ENCODE assay signal across 11 cellular contexts in the genomic region with DNA sequence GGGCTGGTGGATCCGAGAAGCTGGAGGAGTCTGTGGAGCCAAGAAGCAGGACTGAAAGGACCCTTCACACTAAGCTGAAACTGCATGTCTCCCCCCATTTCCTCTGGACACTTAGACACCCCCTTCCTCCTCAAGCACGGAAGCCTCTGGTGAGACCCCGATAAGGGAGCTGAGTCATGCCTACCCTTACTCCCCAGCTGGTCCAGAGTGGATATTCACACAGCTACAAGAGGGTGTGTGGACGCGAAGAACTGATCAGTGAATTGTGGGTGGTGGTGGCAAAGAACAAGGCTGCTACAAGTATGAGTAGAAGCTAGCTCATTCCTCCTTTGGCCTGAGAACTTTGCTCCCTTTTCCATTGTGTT. TPM values are rescaled to one million over a fixed set of nuclear protein-coding genes. Genes with fewer than 3 reads are reported as not detected.
DNase-seq lines count a peak whose midpoint lies in the region; FAIRE-seq and TF ChIP-seq lines count a peak whose summit lies in the region.
"Had no signal": no experiment of that assay in that cellular context is flagged by ENCODE, and none has a peak within 500 bp of the region (broad histone marks: within the 10 kb centered on the region; RNA-seq: fewer than 3 reads in every experiment).

No MANE protein-coding gene starts in this region.

- H3K4me3 Mint-ChIP-seq in H9: no peak overlapping the region

- TF ChIP-seq POLR2A in testis (IDR thresholded peaks at IDR 0.05): no peak
- no peak for TF ChIP-seq POLR2A in H54 (IDR thresholded peaks at IDR 0.05; ENCODE audit: low read depth, low read length)

- H2BK15ac ChIP-seq in H9 (ENCODE audit: low read depth, low read length): no peak overlapping the region

- DNase-seq in H9 (no peak), ascending aorta (ENCODE audit: low spot score in 2 of 2) (no peak), kidney glomerular epithelial cell (lab: John Stamatoyannopoulos, UW) (peak; percentile 55), testis (no peak), H54 (ENCODE audit: insufficient read length, low spot score) (no peak), DMS153 treated with DMSO at 0.1 percent for 48 hours (lab: John Stamatoyannopoulos, UW; ENCODE audit: unreplicated experiment) (no peak), A172 (ENCODE audit: low spot score) (no peak)
- no peak for DNase-seq in activated CD8-positive, alpha-beta memory T cell treated with anti-CD3 and anti-CD28 coated beads for 24 hours
- DNase-seq: NCI-H1436 treated with DMSO at 0.1 percent for 48 hours, T1000 had no signal

- no peaks in the 10 kb centered on the region for H3K27me3 ChIP-seq in H9 (ENCODE audit: insufficient read depth, low read length)
- H3K27me3 ChIP-seq in ascending aorta: no peaks in the 10 kb centered on the region
- H3K27me3 ChIP-seq in testis: no peaks in the 10 kb centered on the region

- H3K18ac ChIP-seq in H9 (ENCODE audit: insufficient read length, low read depth, low read length): peak overlapping the region; percentile 73

- TF ChIP-seq CTCF in H9 (conservative IDR thresholded peaks at IDR 0.05) (no peak), ascending aorta (IDR thresholded peaks at IDR 0.05) (no peak), testis (IDR thresholded peaks at IDR 0.05) (no peak)

- no CpG with 5 or more reads among the region's 5 CpGs for WGBS in H9 (ENCODE audit: extremely low coverage, insufficient read length, low lambda C conversion rate)
- 22 to 28% methylated on average over 4 to 5 of the region's 5 CpGs for WGBS in testis, 2 donors

- H3T11ph ChIP-seq in H9 (ENCODE audit: low read length): peak overlapping the region; percentile 92

- H3K36me3 ChIP-seq in ascending aorta (peaks cover 30 to 38% of the 10 kb centered on the region in 2 donors), testis (ENCODE audit: low read depth, missing control alignments) (no peaks in the 10 kb centered on the region)

- no peaks in the 10 kb centered on the region for H3K27me3 Mint-ChIP-seq in H9 (ENCODE audit: low read depth)

- H2AFZ ChIP-seq in H9 (ENCODE audit: low read length): no peak overlapping the region

- H2AK5ac ChIP-seq in H9 (ENCODE audit: insufficient read length, low read length): peak overlapping the region; percentile 19

- peaks cover 13 to 31% (median 26%) of the 10 kb centered on the region in 3 experiments; a peak in 6 of 7 replicates for H3K36me3 Mint-ChIP-seq in H9 (ENCODE audit: insufficient read depth in 1 of 3, low read depth in 3 of 3)

- H4K91ac ChIP-seq in H9 (ENCODE audit: insufficient read length, low read depth, low read length): peak overlapping the region; percentile 31

- peak overlapping the region; percentile 74 to 81 for H3K4me3 ChIP-seq in ascending aorta
- H3K4me3 ChIP-seq in testis: no peak overlapping the region

- H4K5ac ChIP-seq in H9 (ENCODE audit: insufficient read length, low read depth, low read length): peak overlapping the region; percentile 76

- peak overlapping the region; percentile 92 for H3K4ac ChIP-seq in H9 (ENCODE audit: low read depth, low read length)

- no peaks in the 10 kb centered on the region for H4K20me1 ChIP-seq in H9 (ENCODE audit: control insufficient read depth, insufficient read depth, insufficient read length)

- peak overlapping the region; percentile 95 for H2BK20ac ChIP-seq in H9 (ENCODE audit: low read depth, low read length, poor library complexity, severe bottlenecking)

- H3K9me3 ChIP-seq in H9 (ENCODE audit: control insufficient read depth, low read depth, low read length) (no peaks in the 10 kb centered on the region), ascending aorta (no peaks in the 10 kb centered on the region), testis (no peaks in the 10 kb centered on the region)

- peak overlapping the region; percentile 9 for H3K23ac ChIP-seq in H9 (ENCODE audit: insufficient read length, low read depth, low read length)

- peak overlapping the region; percentile 84 for H4K8ac ChIP-seq in H9 (replicated peaks; ENCODE audit: insufficient read length, low read depth, low read length)

- peak overlapping the region; percentile 74 for H3K14ac ChIP-seq in H9 (ENCODE audit: insufficient read depth, low read length)

- peak overlapping the region; percentile 83 for H2BK120ac ChIP-seq in H9 (ENCODE audit: low read depth, low read length, poor library complexity, severe bottlenecking)

- H3K79me2 ChIP-seq in H9 (ENCODE audit: insufficient read depth, low read length): peaks cover 6% of the 10 kb centered on the region

- H3K9ac ChIP-seq in H9 (ENCODE audit: extremely low read depth, insufficient read length, low read length): peak overlapping the region; percentile 25

- peak overlapping the region; percentile 74 for H3K4me2 ChIP-seq in H9 (ENCODE audit: insufficient read depth, insufficient read length, low read length)

- peak overlapping the region; percentile 82 for H2BK5ac ChIP-seq in H9 (ENCODE audit: insufficient read length, low read length)

- peak overlapping the region; percentile 79 for H3K27ac ChIP-seq in H9 (ENCODE audit: insufficient read length, low read depth, low read length)
- peak overlapping the region; percentile 98 to 99 for H3K27ac ChIP-seq in ascending aorta
- H3K27ac ChIP-seq in testis: peak overlapping the region; percentile 22 to 69

- no peak overlapping the region; a peak in 1 of 7 replicates for H3K27ac Mint-ChIP-seq in H9

- no peak for FAIRE-seq in H54 (lab: Jason Lieb, UNC)
- FAIRE-seq: islet of Langerhans had no signal

- no peaks in the 10 kb centered on the region for H3K9me3 Mint-ChIP-seq in H9

- H3K56ac ChIP-seq in H9 (ENCODE audit: insufficient read length, low read depth, low read length): no peak overlapping the region

- H2BK12ac ChIP-seq in H9 (ENCODE audit: insufficient read length, low read depth, low read length): peak overlapping the region; percentile 84

- peaks cover 25% of the 10 kb centered on the region; the same call in 1 of the 2 replicates for H3K4me1 ChIP-seq in H9 (ENCODE audit: insufficient read depth, low read length)
- peaks cover 11 to 20% of the 10 kb centered on the region in 2 donors for H3K4me1 ChIP-seq in ascending aorta
- peaks cover 52% of the 10 kb centered on the region for H3K4me1 ChIP-seq in testis

- H3K23me2 ChIP-seq in H9 (ENCODE audit: insufficient read length, low read depth, low read length, poor library complexity, severe bottlenecking): peaks cover 3% of the 10 kb centered on the region

- peaks cover 6 to 7% of the 10 kb centered on the region in 2 experiments; a peak in 3 of 4 replicates for H3K4me1 Mint-ChIP-seq in H9

- no peaks in the 10 kb centered on the region for H3K79me1 ChIP-seq in H9 (ENCODE audit: insufficient read depth, low read depth, low read length, poor library complexity, severe bottlenecking)

- intact Hi-C loops in ascending aorta (cut with DNase I): loop anchor here (1.0 to 10.0 kb wide), 4 partner anchors 37 to 243 kb away; no protein-coding TSS in a partner anchor
- intact Hi-C loops in testis (cut with DNase I; ENCODE audit: low total_unique reads): loop anchor here (10.0 kb wide), 1 partner anchor 63 kb away; a partner anchor contains a TSS

RNA-seq across cellular contexts. Expression of a gene that starts 4.3 kb away (rescaled TPM):
- total RNA-seq in H9 (2021): 102 and 103 TPM in 2 replicates
- 735 TPM for total RNA-seq in ascending aorta
- total RNA-seq in testis: 100 to 1,000 TPM; 134 to 201 TPM
- 171 TPM for polyA plus RNA-seq in testis (ENCODE audit: insufficient read depth, low read depth, low replicate concordance)
- total RNA-seq in A172 (2014; rRNA removed; shearing (Covaris generic)): 139 and 155 TPM in 2 replicates

RNA-seq across cellular contexts. Expression of a gene that starts 4.8 kb away (rescaled TPM):
- total RNA-seq in H9 (2021): 26.9 and 27.3 TPM in 2 replicates
- 48.3 TPM for total RNA-seq in ascending aorta
- total RNA-seq in testis: 10 to 100 TPM; 51.2 to 63.1 TPM
- polyA plus RNA-seq in testis (ENCODE audit: insufficient read depth, low read depth, low replicate concordance): 85.0 TPM
- total RNA-seq in A172 (2014; rRNA removed; shearing (Covaris generic)): 76.5 and 103 TPM in 2 replicates

RNA-seq across cellular contexts. Expression of a gene that starts 21.4 kb away (rescaled TPM):
- total RNA-seq in H9 (2021) (90.7 and 103 TPM in 2 replicates), ascending aorta (40.7 TPM), testis (10 to 100 TPM; 66.5 to 77.1 TPM)
- polyA plus RNA-seq in testis (ENCODE audit: insufficient read depth, low read depth, low replicate concordance): 51.3 TPM
- total RNA-seq in A172 (2014; rRNA removed; shearing (Covaris generic)): 12.2 and 15.0 TPM in 2 replicates

RNA-seq across cellular contexts. Expression of a gene that starts 21.4 kb away (rescaled TPM):
- total RNA-seq in H9 (2021): 23.5 and 25.7 TPM in 2 replicates
- total RNA-seq in ascending aorta: 24.8 TPM
- 10 to 100 TPM; 21.1 to 21.4 TPM for total RNA-seq in testis
- polyA plus RNA-seq in testis (ENCODE audit: insufficient read depth, low read depth, low replicate concordance): 23.9 TPM
- total RNA-seq in A172 (2014; rRNA removed; shearing (Covaris generic)): 10.4 and 16.1 TPM in 2 replicates

RNA-seq across cellular contexts. Expression of a gene that starts 26.4 kb away (rescaled TPM):
- total RNA-seq in H9 (2021): 0.83 and 0.97 TPM in 2 replicates
- total RNA-seq in ascending aorta: not detected
- 1 to 10 TPM in 1 of 2 donors, not detected in 1; 1.7 TPM for total RNA-seq in testis
- 1.9 TPM for polyA plus RNA-seq in testis (ENCODE audit: insufficient read depth, low read depth, low replicate concordance)
- not detected in 2 replicates for total RNA-seq in A172 (2014; rRNA removed; shearing (Covaris generic))

Comparison
In these comparisons a context has a peak if more than half of its experiments do, and no peak if none do; other contexts are left out.
1. H3K27ac ChIP-seq: peak in every context shown above with its lines; median percentile 98 in ascending aorta; 79 in H9; 46 in testis.
2. H3K4me3 ChIP-seq: peak in ascending aorta (2 of 2); none in testis (0 of 2).